ENCODE assay signal across 11 cellular contexts in the genomic region with DNA sequence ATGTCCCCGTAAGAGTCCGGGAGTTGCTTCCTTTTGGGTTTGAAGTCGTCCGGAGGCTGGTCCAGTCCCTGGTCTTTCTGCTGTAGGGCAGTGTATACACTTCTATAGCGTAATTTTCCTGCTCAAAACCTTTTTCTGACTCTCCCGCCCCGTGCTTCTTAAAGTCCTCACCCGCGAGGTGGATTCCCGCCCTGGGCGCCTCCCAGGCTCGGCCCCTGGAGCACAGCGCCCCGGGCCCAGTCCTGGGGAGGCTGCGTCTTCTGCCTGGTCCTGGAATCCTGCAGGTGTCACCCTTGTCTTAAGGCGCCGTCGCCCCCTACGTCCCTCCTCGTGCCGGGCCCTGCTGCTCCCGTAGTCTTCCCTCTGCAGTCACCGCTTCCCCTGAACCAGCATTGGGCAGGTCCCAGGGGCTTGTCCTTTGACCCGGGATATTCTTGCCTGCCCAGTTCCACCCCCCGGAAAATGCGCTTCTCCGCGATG. TPM values are rescaled to one million over a fixed set of nuclear protein-coding genes. Genes with fewer than 3 reads are reported as not detected.
DNase-seq lines count a peak whose midpoint lies in the region; ATAC-seq, FAIRE-seq and TF ChIP-seq lines count a peak whose summit lies in the region.
"Had no signal": no experiment of that assay in that cellular context is flagged by ENCODE, and none has a peak within 500 bp of the region (broad histone marks: within the 10 kb centered on the region; RNA-seq: fewer than 3 reads in every experiment).

No MANE protein-coding gene starts in this region.

- in situ Hi-C loops in GM13976 (cut with MboI; ENCODE audit: low sequenced_read_pairs, unreplicated experiment) = no loop called here

- no peak overlapping the region for H3K9ac ChIP-seq in endothelial cell of umbilical vein (replicated peaks; ENCODE audit: extremely low read depth, insufficient read depth, low read length)
- peak overlapping the region; percentile 81 for H3K9ac ChIP-seq in mesendoderm (ENCODE audit: low read length)

- peaks cover 56% of the 10 kb centered on the region for H3K36me3 Mint-ChIP-seq in activated naive CD8-positive, alpha-beta T cell treated with anti-CD3 and anti-CD28 coated beads for 36 hours

- dilution Hi-C loops in endothelial cell of umbilical vein (cut with MboI; ENCODE audit: extremely low pct_ligation_motif_present, low sequenced_read_pairs) = no loop called here

- CTCF ChIA-PET in endothelial cell of umbilical vein (lab: Charles Lee) = no interaction called here
- CTCF ChIA-PET in RWPE1 (lab: Yijun Ruan, JAX) = no interaction called here

- no peaks in the 10 kb centered on the region for H4K20me1 ChIP-seq in endothelial cell of umbilical vein (replicated peaks; ENCODE audit: control insufficient read depth, extremely low read depth, insufficient read depth, low read length)

- no peaks in the 10 kb centered on the region for H3K79me1 ChIP-seq in mesendoderm (ENCODE audit: low read length)

- H3K36me3 ChIP-seq in ACC112 (ENCODE audit: insufficient read depth, low read length) (no peaks in the 10 kb centered on the region), endothelial cell of umbilical vein (ENCODE audit: control insufficient read depth in 2 of 2, extremely low read depth in 1 of 2, insufficient read depth in 2 of 2, low read length in 2 of 2) (no peaks in the 10 kb centered on the region), mesendoderm (ENCODE audit: control insufficient read depth, insufficient read depth, low read length) (no peaks in the 10 kb centered on the region)
- H3K36me3 ChIP-seq: right lobe of liver had no signal

- H2AFZ ChIP-seq in ACC112 (ENCODE audit: low read length, unreplicated experiment) = peak overlapping the region; percentile 83
- no peak overlapping the region for H2AFZ ChIP-seq in endothelial cell of umbilical vein (ENCODE audit: low read depth, low read length)

- peak overlapping the region; percentile 85 for H3K56ac ChIP-seq in mesendoderm (ENCODE audit: low read length)

- FAIRE-seq in endothelial cell of umbilical vein (lab: Jason Lieb, UNC) = no peak

- H3K4me3 Mint-ChIP-seq in activated naive CD8-positive, alpha-beta T cell treated with anti-CD3 and anti-CD28 coated beads for 36 hours = no peak overlapping the region

- H3K79me2 ChIP-seq in ACC112 (ENCODE audit: control insufficient read depth, insufficient read depth, low read length, unreplicated experiment) (no peaks in the 10 kb centered on the region), endothelial cell of umbilical vein (ENCODE audit: control insufficient read depth, insufficient read depth, low read length) (no peaks in the 10 kb centered on the region), mesendoderm (ENCODE audit: control insufficient read depth, insufficient read depth, low read length) (no peaks in the 10 kb centered on the region)

- no peak overlapping the region for H4K8ac ChIP-seq in mesendoderm (ENCODE audit: low read depth, low read length)

- no CpG with 5 or more reads among the region's 28 CpGs for WGBS in mesendoderm (ENCODE audit: extremely low coverage, insufficient coverage, low lambda C conversion rate)

- H3K9me1 ChIP-seq in endothelial cell of umbilical vein (replicated peaks; ENCODE audit: control insufficient read depth, extremely low read depth, insufficient read depth, low read length) = no peaks in the 10 kb centered on the region

- BruUV-seq in endothelial cell of umbilical vein (replicated peaks; lab: Mats Ljungman, UMichigan) = no TSS peak

- H2BK15ac ChIP-seq in mesendoderm (replicated peaks; ENCODE audit: low read depth) = no peak overlapping the region

- ATAC-seq in HG02973 (IDR thresholded peaks at IDR 0.05; ENCODE audit: unreplicated experiment) = no peak

- H3K18ac ChIP-seq in mesendoderm (ENCODE audit: low read length) = no peak overlapping the region

- H3K27ac Mint-ChIP-seq in activated naive CD8-positive, alpha-beta T cell treated with anti-CD3 and anti-CD28 coated beads for 36 hours = no peak overlapping the region
- H3K27ac Mint-ChIP-seq: activated T-helper 2 cell treated with anti-CD3 and anti-CD28 coated beads, Interferon-gamma antibody, Interleukin-2, Interleukin-4, amounts not matched to agents 10 μg/mL and 5 μg/mL and 100 μg/mL, durations not matched to agents 14 hours and 24 hours and 36 hours had no signal

- H2BK120ac ChIP-seq in mesendoderm (ENCODE audit: low read depth, low read length) = no peak overlapping the region

- H3K4me2 ChIP-seq in endothelial cell of umbilical vein (ENCODE audit: insufficient read depth, low read length) (no peak overlapping the region), mesendoderm (ENCODE audit: low read length) (peak overlapping the region; percentile 80)

- no peaks in the 10 kb centered on the region for H3K4me1 Mint-ChIP-seq in activated naive CD8-positive, alpha-beta T cell treated with anti-CD3 and anti-CD28 coated beads for 36 hours

- TF ChIP-seq CTCF in GM13976 (IDR thresholded peaks at IDR 0.05; ENCODE audit: borderline replicate concordance, control extremely low read depth, extremely low read depth, insufficient read depth, missing control alignments) (no peak), endothelial cell of umbilical vein (IDR thresholded peaks at IDR 0.05; ENCODE audit: extremely low read depth in 1 of 2, insufficient read depth in 1 of 2, low read depth in 1 of 2, low read length in 2 of 2) (no peak), RWPE1 (conservative IDR thresholded peaks at IDR 0.05; ENCODE audit: low read depth) (no peak)

- no peak overlapping the region for H3K4ac ChIP-seq in mesendoderm (ENCODE audit: low read depth, low read length)

- no peaks in the 10 kb centered on the region for H3K9me3 ChIP-seq in endothelial cell of umbilical vein (replicated peaks; ENCODE audit: control insufficient read depth, insufficient read depth, low read length)

- POLR2A ChIA-PET in endothelial cell of umbilical vein (lab: Charles Lee) = no interaction called here
- POLR2A ChIA-PET in RWPE1 (lab: Yijun Ruan, JAX; ENCODE audit: low non-redundant PET) = no interaction called here

- H3K27me3 Mint-ChIP-seq in activated naive CD8-positive, alpha-beta T cell treated with anti-CD3 and anti-CD28 coated beads for 36 hours = peaks cover 6% of the 10 kb centered on the region

- no peak overlapping the region for H4K5ac ChIP-seq in mesendoderm (ENCODE audit: low read length)

- H3K27ac ChIP-seq in ACC112 (ENCODE audit: low read depth, low read length) (no peak overlapping the region), endothelial cell of umbilical vein (ENCODE audit: insufficient read depth, low read depth, low read length) (no peak overlapping the region), mesendoderm (ENCODE audit: low read depth, low read length) (peak overlapping the region; percentile 70), RWPE1 (no peak overlapping the region)
- H3K27ac ChIP-seq: right lobe of liver had no signal

- H2AK5ac ChIP-seq in mesendoderm (ENCODE audit: low read length) = no peak overlapping the region

- no peak overlapping the region for H3K23ac ChIP-seq in mesendoderm (ENCODE audit: low read length)

- H3K4me1 ChIP-seq in ACC112 (ENCODE audit: control insufficient read depth, insufficient read depth, low read length, unreplicated experiment) = no peaks in the 10 kb centered on the region
- no peaks in the 10 kb centered on the region for H3K4me1 ChIP-seq in endothelial cell of umbilical vein (ENCODE audit: control insufficient read depth, extremely low read depth, insufficient read depth, low read length)
- no peaks in the 10 kb centered on the region for H3K4me1 ChIP-seq in mesendoderm (ENCODE audit: control insufficient read depth, low read depth, low read length)
- H3K4me1 ChIP-seq: right lobe of liver had no signal

- H3K4me3 ChIP-seq in ACC112 (ENCODE audit: low read depth, low read length) (peak overlapping the region; percentile 74), endothelial cell of umbilical vein (replicated peaks in 1 of 3; ENCODE audit: insufficient read depth in 1 of 3, low read depth in 1 of 3, low read length in 3 of 3) (no peak overlapping the region), mesendoderm (ENCODE audit: low read length) (peak overlapping the region; percentile 66)
- H3K4me3 ChIP-seq: right lobe of liver had no signal

- no peak overlapping the region for H2BK5ac ChIP-seq in mesendoderm (ENCODE audit: low read length)

- intact Hi-C loops in endothelial cell of umbilical vein (cut with micrococcal nuclease) = no loop called here

- H3K9me3 Mint-ChIP-seq in activated naive CD8-positive, alpha-beta T cell treated with anti-CD3 and anti-CD28 coated beads for 36 hours = peaks cover 48% of the 10 kb centered on the region

- no peak for TF ChIP-seq POLR2A in endothelial cell of umbilical vein (IDR thresholded peaks at IDR 0.05; ENCODE audit: low read depth, low read length)

- H3K27me3 ChIP-seq in ACC112 (ENCODE audit: insufficient read depth, low read length) (no peaks in the 10 kb centered on the region), endothelial cell of umbilical vein (ENCODE audit: control insufficient read depth in 2 of 2, insufficient read depth in 2 of 2, low read length in 2 of 2) (no peaks in the 10 kb centered on the region), mesendoderm (ENCODE audit: insufficient read depth, low read length, poor library complexity) (no peaks in the 10 kb centered on the region)
- H3K27me3 ChIP-seq: right lobe of liver had no signal

- DNase-seq in GM13976 (ENCODE audit: low spot score) = peak; percentile 13
- peak; percentile 2 for DNase-seq in endothelial cell of umbilical vein (ENCODE audit: low read depth, low spot score)
- peak; percentile 91 for DNase-seq in mesendoderm
- DNase-seq in RWPE1 (ENCODE audit: low spot score) = no peak
- DNase-seq in activated naive CD8-positive, alpha-beta T cell treated with anti-CD3 and anti-CD28 coated beads for 36 hours = no peak
- DNase-seq in hippocampal formation (lab: John Stamatoyannopoulos, UW) = no peak
- DNase-seq: C1 segment of cervical spinal cord had no signal

RNA-seq across cellular contexts. Expression of a gene that starts 34.4 kb away (rescaled TPM):
- 13.6 and 15.2 TPM in 2 replicates for total RNA-seq in endothelial cell of umbilical vein
- 1.8 and 1.9 TPM in 2 replicates for polyA plus RNA-seq in endothelial cell of umbilical vein
- polyA plus RNA-seq in endothelial cell of umbilical vein (2011; cell fraction: cytosol; rRNA removed) = 2.7 and 2.8 TPM in 2 replicates
- 7.8 and 11.9 TPM in 2 replicates for polyA plus RNA-seq in endothelial cell of umbilical vein (2011; cell fraction: nucleus; rRNA removed)
- 2.4 and 2.9 TPM in 2 replicates for polyA plus RNA-seq in endothelial cell of umbilical vein (2012)
- polyA minus RNA-seq in endothelial cell of umbilical vein = 11.8 and 14.5 TPM in 2 replicates
- 5.3 TPM for polyA minus RNA-seq in endothelial cell of umbilical vein (2011; cell fraction: cytosol; rRNA and poly(A)+ RNA removed)
- 10.5 and 18.7 TPM in 2 replicates for polyA minus RNA-seq in endothelial cell of umbilical vein (2011; cell fraction: nucleus; rRNA and poly(A)+ RNA removed)
- polyA plus RNA-seq in mesendoderm (2013, experiment 1 of 2) = 9.5 TPM
- polyA plus RNA-seq in mesendoderm (2013, experiment 2 of 2) = 8.9 TPM
- 10 to 100 TPM; 21.1 to 25.7 TPM for total RNA-seq in activated naive CD8-positive, alpha-beta T cell treated with anti-CD3 and anti-CD28 coated beads for 36 hours

RNA-seq across cellular contexts. Expression of a gene that starts 39.7 kb away (rescaled TPM):
- 0.85 and 1.00 TPM in 2 replicates for total RNA-seq in endothelial cell of umbilical vein
- 0.40 and 0.46 TPM in 2 replicates for polyA plus RNA-seq in endothelial cell of umbilical vein
- 0.23 and 0.28 TPM in 2 replicates for polyA plus RNA-seq in endothelial cell of umbilical vein (2011; cell fraction: cytosol; rRNA removed)
- 2.8 and 3.3 TPM in 2 replicates for polyA plus RNA-seq in endothelial cell of umbilical vein (2011; cell fraction: nucleus; rRNA removed)
- polyA plus RNA-seq in endothelial cell of umbilical vein (2012) = 0.27 and 0.59 TPM in 2 replicates
- 0.46 and 2.0 TPM in 2 replicates for polyA minus RNA-seq in endothelial cell of umbilical vein
- not detected for polyA minus RNA-seq in endothelial cell of umbilical vein (2011; cell fraction: cytosol; rRNA and poly(A)+ RNA removed)
- 1.7 and 1.8 TPM in 2 replicates for polyA minus RNA-seq in endothelial cell of umbilical vein (2011; cell fraction: nucleus; rRNA and poly(A)+ RNA removed)
- 8.0 TPM for polyA plus RNA-seq in mesendoderm (2013, experiment 1 of 2)
- polyA plus RNA-seq in mesendoderm (2013, experiment 2 of 2) = 7.3 TPM
- 1 to 10 TPM in 1 of 2 experiments, under 1 TPM in 1; 0.93 to 1.1 TPM for total RNA-seq in activated naive CD8-positive, alpha-beta T cell treated with anti-CD3 and anti-CD28 coated beads for 36 hours

Comparison
In these comparisons a context has a peak if more than half of its experiments do, and no peak if none do; other contexts are left out.
1. H3K4me3 ChIP-seq: peak in ACC112 (single experiment) and mesendoderm (single experiment); none in endothelial cell of umbilical vein (0 of 3).
2. DNase-seq: peak in GM13976 (single experiment), endothelial cell of umbilical vein (single experiment) and mesendoderm (single experiment); none in RWPE1 (single experiment), activated naive CD8-positive, alpha-beta T cell treated with anti-CD3 and anti-CD28 coated beads for 36 hours (single experiment) and hippocampal formation (0 of 2).